Comparison of ENCODE assay signal across 11 cellular contexts in the genomic region with DNA sequence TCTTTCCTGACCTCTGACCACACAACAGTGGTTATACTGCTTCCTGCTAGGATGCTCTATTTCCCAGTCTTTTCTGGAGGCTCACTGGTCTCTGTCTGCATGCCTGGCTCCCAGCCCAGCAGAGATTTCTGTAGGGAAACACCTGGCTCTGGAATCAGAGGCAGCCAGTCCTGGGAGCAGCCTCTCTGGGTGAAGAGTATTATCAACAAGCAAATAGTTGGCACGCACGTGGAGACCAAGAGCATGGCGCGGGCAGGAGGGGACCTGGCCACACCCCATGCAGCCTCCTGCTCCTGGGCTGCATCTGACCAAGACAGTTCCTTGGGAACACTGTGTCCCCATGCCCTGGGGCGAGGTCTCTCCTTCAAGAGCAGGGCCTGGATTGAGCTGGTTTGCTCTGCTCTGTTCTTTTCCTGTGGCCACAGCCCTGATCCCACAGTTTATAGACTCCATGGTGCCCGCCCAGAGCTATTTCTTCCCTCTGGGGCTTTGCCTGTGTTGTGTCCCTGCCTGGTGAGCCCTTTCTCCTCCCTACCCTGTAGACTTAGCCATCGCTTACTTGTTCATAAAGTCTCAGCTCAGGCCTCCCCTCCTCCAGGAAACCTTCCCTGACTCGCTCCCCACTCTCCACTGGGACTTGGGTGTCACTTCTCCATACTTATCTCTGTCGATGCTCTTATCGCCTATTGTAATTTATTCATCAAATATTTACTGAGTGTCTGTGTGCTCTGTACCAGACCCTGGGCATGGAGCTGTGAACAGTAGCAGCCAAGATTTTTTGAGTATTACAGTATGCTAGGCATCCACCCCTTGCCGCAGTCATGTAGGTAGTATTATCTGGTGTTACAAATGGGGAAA.
DNase-seq lines count a peak whose midpoint lies in the region; ATAC-seq and TF ChIP-seq lines count a peak whose summit lies in the region.
"Had no signal": no experiment of that assay in that cellular context is flagged by ENCODE, and none has a peak within 500 bp of the region (broad histone marks: within the 10 kb centered on the region; RNA-seq: fewer than 3 reads in every experiment).

No MANE protein-coding gene starts in this region.

- H3K36me3 ChIP-seq in RWPE2 (ENCODE audit: low read depth) (no peaks in the 10 kb centered on the region), hepatocyte (replicated peaks; ENCODE audit: insufficient read depth, low read depth) (no peaks in the 10 kb centered on the region), stomach (no peaks in the 10 kb centered on the region)

- no peak overlapping the region for H2AFZ ChIP-seq in hepatocyte

- H3K4me2 ChIP-seq in hepatocyte: no peak overlapping the region

- H3K27me3 Mint-ChIP-seq in activated T-cell treated with anti-CD3 and anti-CD28 coated beads, Interleukin-2, amount 50 U/mL, for 24 hours: peaks cover 6% of the 10 kb centered on the region

- H3K9me3 Mint-ChIP-seq in activated T-cell treated with anti-CD3 and anti-CD28 coated beads, Interleukin-2, amount 50 U/mL, for 24 hours: no peaks in the 10 kb centered on the region
- H3K9me3 Mint-ChIP-seq: activated naive CD8-positive, alpha-beta T cell treated with anti-CD3 and anti-CD28 coated beads for 36 hours; stimulated activated naive B cell treated with anti-CD40 and anti-IgM and Interleukin-4, amounts not matched to agents 10 μg/mL and 1 μg/mL and 100 μg/mL, for 72 hours had no signal

- H3K4me1 Mint-ChIP-seq in activated T-cell treated with anti-CD3 and anti-CD28 coated beads, Interleukin-2, amount 50 U/mL, for 24 hours (ENCODE audit: low read depth): peaks cover 9% of the 10 kb centered on the region

- H3K27me3 ChIP-seq in RWPE2 (ENCODE audit: insufficient read depth, poor library complexity, severe bottlenecking): no peaks in the 10 kb centered on the region
- no peaks in the 10 kb centered on the region for H3K27me3 ChIP-seq in hepatocyte
- peaks cover 0 to 4% (median 0%) of the 10 kb centered on the region in 3 donors for H3K27me3 ChIP-seq in stomach

- DNase-seq in M059J (ENCODE audit: low read depth) (peak; percentile 35), RWPE2 (ENCODE audit: low spot score) (no peak), hepatocyte (ENCODE audit: low spot score) (peak; percentile 46), stomach (peak; percentile 88), T-helper 2 cell (no peak)
- DNase-seq in activated T-cell treated with anti-CD3 and anti-CD28 coated beads, Interleukin-2, amount 50 U/mL, for 24 hours: no peak
- DNase-seq: activated CD4-positive, alpha-beta T cell treated with anti-CD3 and anti-CD28 coated beads for 1 hour; activated naive CD8-positive, alpha-beta T cell treated with anti-CD3 and anti-CD28 coated beads for 36 hours; stimulated activated naive B cell treated with anti-CD40 and anti-IgM and Interleukin-4, amounts not matched to agents 10 μg/mL and 1 μg/mL and 100 μg/mL, for 72 hours had no signal

- H3K79me2 ChIP-seq in hepatocyte: no peaks in the 10 kb centered on the region

- intact Hi-C loops in stomach (cut with DNase I; ENCODE audit: low total_unique reads): no loop called here

- no peak overlapping the region for H3K4me3 ChIP-seq in RWPE2 (ENCODE audit: severe bottlenecking)
- H3K4me3 ChIP-seq in hepatocyte: no peak overlapping the region
- no peak overlapping the region for H3K4me3 ChIP-seq in stomach

- peaks cover 15% of the 10 kb centered on the region for H3K4me1 ChIP-seq in RWPE2 (ENCODE audit: insufficient read depth, poor library complexity, severe bottlenecking)
- H3K4me1 ChIP-seq in hepatocyte (ENCODE audit: insufficient read depth): peaks cover 5% of the 10 kb centered on the region
- peaks cover 11 to 31% (median 16%) of the 10 kb centered on the region in 4 donors for H3K4me1 ChIP-seq in stomach

- no peaks in the 10 kb centered on the region for H3K9me2 ChIP-seq in hepatocyte (replicated peaks; ENCODE audit: insufficient read depth)

- no peak for TF ChIP-seq EP300 in stomach (IDR thresholded peaks at IDR 0.05)

- no peak overlapping the region for H3K4me3 Mint-ChIP-seq in activated T-cell treated with anti-CD3 and anti-CD28 coated beads, Interleukin-2, amount 50 U/mL, for 24 hours
- H3K4me3 Mint-ChIP-seq: activated naive CD8-positive, alpha-beta T cell treated with anti-CD3 and anti-CD28 coated beads for 36 hours; stimulated activated naive B cell treated with anti-CD40 and anti-IgM and Interleukin-4, amounts not matched to agents 10 μg/mL and 1 μg/mL and 100 μg/mL, for 72 hours had no signal

- TF ChIP-seq CTCF in RWPE2 (IDR thresholded peaks at IDR 0.05; ENCODE audit: poor library complexity, severe bottlenecking) (no peak), hepatocyte (IDR thresholded peaks at IDR 0.05; ENCODE audit: poor library complexity) (no peak), stomach (IDR thresholded peaks at IDR 0.05) (no peak)

- TF ChIP-seq POLR2A in stomach (IDR thresholded peaks at IDR 0.05): no peak

- H3K27ac Mint-ChIP-seq in activated T-cell treated with anti-CD3 and anti-CD28 coated beads, Interleukin-2, amount 50 U/mL, for 24 hours: no peak overlapping the region
- H3K27ac Mint-ChIP-seq: activated naive CD8-positive, alpha-beta T cell treated with anti-CD3 and anti-CD28 coated beads for 36 hours; stimulated activated naive B cell treated with anti-CD40 and anti-IgM and Interleukin-4, amounts not matched to agents 10 μg/mL and 1 μg/mL and 100 μg/mL, for 72 hours had no signal

- no peaks in the 10 kb centered on the region for H3K36me3 Mint-ChIP-seq in activated T-cell treated with anti-CD3 and anti-CD28 coated beads, Interleukin-2, amount 50 U/mL, for 24 hours (ENCODE audit: low read depth)
- H3K36me3 Mint-ChIP-seq: activated naive CD8-positive, alpha-beta T cell treated with anti-CD3 and anti-CD28 coated beads for 36 hours; stimulated activated naive B cell treated with anti-CD40 and anti-IgM and Interleukin-4, amounts not matched to agents 10 μg/mL and 1 μg/mL and 100 μg/mL, for 72 hours had no signal

- WGBS in hepatocyte (ENCODE audit: low lambda C conversion rate, missing lambda C conversion rate): 65% methylated on average over 11 of the region's 11 CpGs
- WGBS in stomach, 5 donors: 27 to 55% (median 41%) methylated on average over 10 to 11 of the region's 11 CpGs

- no peaks in the 10 kb centered on the region for H4K20me1 ChIP-seq in hepatocyte (ENCODE audit: insufficient read depth, poor library complexity, severe bottlenecking)

- H3K27ac ChIP-seq in RWPE2 (ENCODE audit: poor library complexity, severe bottlenecking): peak overlapping the region; percentile 65
- H3K27ac ChIP-seq in hepatocyte: peak overlapping the region; percentile 34
- peak overlapping the region; percentile 74 to 81 (median 74) for H3K27ac ChIP-seq in stomach

- H3K9me3 ChIP-seq in RWPE2 (ENCODE audit: severe bottlenecking) (no peaks in the 10 kb centered on the region), hepatocyte (ENCODE audit: low read depth) (no peaks in the 10 kb centered on the region), stomach (no peaks in the 10 kb centered on the region)

- ATAC-seq in RWPE2 (ENCODE audit: low read depth) (peak; percentile 81), HG02981 (IDR thresholded peaks at IDR 0.05; ENCODE audit: unreplicated experiment) (no peak), HG03039 (IDR thresholded peaks at IDR 0.05; ENCODE audit: unreplicated experiment) (no peak)
- ATAC-seq: stimulated activated naive B cell treated with anti-CD40 and anti-IgM and Interleukin-4, amounts not matched to agents 10 μg/mL and 1 μg/mL and 100 μg/mL, for 72 hours had no signal

Comparison
In these comparisons a context has a peak if more than half of its experiments do, and no peak if none do; other contexts are left out.
1. DNase-seq: peak in M059J (single experiment), hepatocyte (single experiment) and stomach (single experiment); none in RWPE2 (single experiment), activated T-cell treated with anti-CD3 and anti-CD28 coated beads, Interleukin-2, amount 50 U/mL, for 24 hours (single experiment) and T-helper 2 cell (0 of 5).
2. Peak in every context shown above with its lines, with median percentiles within 50 percentile points of each other: H3K27ac ChIP-seq.